8 cellular contexts compared by ENCODE assay signal in the genomic region with DNA sequence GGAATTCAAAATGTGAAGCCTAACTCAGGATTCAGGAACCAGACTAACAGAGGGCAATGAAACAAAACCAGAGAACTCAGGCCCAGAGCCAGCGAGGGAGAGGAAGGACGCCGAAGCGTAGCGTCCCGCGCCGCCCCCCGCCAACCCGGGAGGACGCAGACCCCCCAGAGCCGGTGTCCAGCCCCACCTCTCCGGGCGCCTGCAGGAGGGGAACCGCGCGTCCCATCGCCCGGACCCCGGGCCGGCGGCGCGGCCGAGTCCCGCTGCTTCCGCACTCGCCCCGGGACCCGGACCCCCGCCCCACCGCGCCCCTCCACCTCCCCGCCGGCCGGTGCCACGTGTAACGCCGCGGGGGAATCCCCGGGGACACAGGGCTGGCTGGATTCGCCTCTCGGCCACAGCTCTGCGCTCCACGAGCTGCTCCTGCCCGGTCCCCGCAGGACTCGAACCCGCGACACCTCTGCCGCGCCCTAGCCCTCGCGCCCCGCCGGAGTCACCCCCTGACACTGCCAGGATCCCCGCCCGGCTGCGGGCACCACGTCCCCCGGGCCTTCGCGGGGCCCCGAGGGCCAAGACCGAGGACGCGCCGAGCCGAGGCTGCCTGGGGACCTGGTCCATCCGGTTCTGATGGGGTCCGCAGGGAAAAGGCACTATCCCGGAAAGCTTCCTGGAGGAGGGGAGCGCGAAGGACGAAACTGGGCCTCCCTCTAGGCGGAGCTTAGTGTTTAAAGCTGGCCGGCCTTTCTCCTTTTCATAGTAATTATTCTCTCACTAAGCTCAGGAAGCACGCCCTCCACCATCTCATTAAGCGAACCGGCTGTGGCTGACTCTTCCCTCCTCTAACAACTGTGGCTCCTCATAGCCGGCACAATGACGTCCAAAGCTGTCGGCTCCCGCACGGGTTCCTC. TPM values are rescaled to one million over a fixed set of nuclear protein-coding genes. Genes with fewer than 3 reads are reported as not detected.
DNase-seq lines count a peak whose midpoint lies in the region; ATAC-seq lines count a peak whose summit lies in the region.

No MANE protein-coding gene starts in this region.

- no peak overlapping the region for H3K27ac ChIP-seq in substantia nigra (ENCODE audit: low read depth, low read length, poor library complexity, severe bottlenecking)

- no peaks in the 10 kb centered on the region for H3K36me3 Mint-ChIP-seq in activated CD4-positive, alpha-beta T cell treated with anti-CD3 and anti-CD28 coated beads, Interleukin-2, amount 10 ng/mL, durations not matched to agents 7 days and 5 days (ENCODE audit: low read depth)
- H3K36me3 Mint-ChIP-seq in effector memory CD8-positive, alpha-beta T cell (ENCODE audit: insufficient read depth): no peaks in the 10 kb centered on the region
- H3K36me3 Mint-ChIP-seq in naive thymus-derived CD8-positive, alpha-beta T cell: peaks cover 3 to 10% (median 3%) of the 10 kb centered on the region in 3 donors

- POLR2A ChIA-PET in activated CD4-positive, alpha-beta T cell treated with anti-CD3 and anti-CD28 coated beads, Interleukin-2, amount 10 ng/mL, durations not matched to agents 7 days and 5 days (lab: Charles Lee): no interaction called here
- POLR2A ChIA-PET in naive thymus-derived CD8-positive, alpha-beta T cell (lab: Charles Lee): interaction anchor here (0.6 kb wide), 1 partner anchor 1244 kb away, joined by 3 read pairs; no protein-coding TSS in a partner anchor

- H3K27ac Mint-ChIP-seq in activated CD4-positive, alpha-beta T cell treated with anti-CD3 and anti-CD28 coated beads, Interleukin-2, amount 10 ng/mL, durations not matched to agents 7 days and 5 days: peak overlapping the region; percentile 78
- no peak overlapping the region for H3K27ac Mint-ChIP-seq in effector memory CD8-positive, alpha-beta T cell
- peak overlapping the region in 6 of 10 donors; percentile 43 to 88 (median 62) for H3K27ac Mint-ChIP-seq in naive thymus-derived CD8-positive, alpha-beta T cell

- peaks cover 42% of the 10 kb centered on the region for H3K27me3 Mint-ChIP-seq in activated CD4-positive, alpha-beta T cell treated with anti-CD3 and anti-CD28 coated beads, Interleukin-2, amount 10 ng/mL, durations not matched to agents 7 days and 5 days
- H3K27me3 Mint-ChIP-seq in effector memory CD8-positive, alpha-beta T cell: peaks cover 60 to 62% of the 10 kb centered on the region in 2 donors
- peaks cover 29 to 51% (median 34%) of the 10 kb centered on the region in 5 donors for H3K27me3 Mint-ChIP-seq in naive thymus-derived CD8-positive, alpha-beta T cell

- CTCF ChIA-PET in activated CD4-positive, alpha-beta T cell treated with anti-CD3 and anti-CD28 coated beads, Interleukin-2, amount 10 ng/mL, durations not matched to agents 7 days and 5 days (lab: Charles Lee): interaction anchor here (1.4 kb wide), 1 partner anchor 12 kb away, joined by 3 read pairs; no protein-coding TSS in a partner anchor

- peak; percentile 7 for DNase-seq in activated CD4-positive, alpha-beta T cell treated with anti-CD3 and anti-CD28 coated beads, Interleukin-2, amount 10 ng/mL, durations not matched to agents 7 days and 5 days
- DNase-seq in activated CD4-positive, alpha-beta T cell treated with anti-CD3 and anti-CD28 coated beads for 1 hour: no peak
- DNase-seq in NCI-H2029 (lab: John Stamatoyannopoulos, UW) (peak; percentile 35), NCI-H187 treated with DMSO at 0.1 percent for 48 hours (lab: John Stamatoyannopoulos, UW) (no peak), substantia nigra (lab: John Stamatoyannopoulos, UW) (no peak), hypothalamus (lab: John Stamatoyannopoulos, UW) (no peak)
- DNase-seq in effector memory CD8-positive, alpha-beta T cell: no peak
- peak in 2 of 10 donors; percentile 16 to 28 for DNase-seq in naive thymus-derived CD8-positive, alpha-beta T cell

- H3K9me3 Mint-ChIP-seq in activated CD4-positive, alpha-beta T cell treated with anti-CD3 and anti-CD28 coated beads, Interleukin-2, amount 10 ng/mL, durations not matched to agents 7 days and 5 days: no peaks in the 10 kb centered on the region
- H3K9me3 Mint-ChIP-seq in effector memory CD8-positive, alpha-beta T cell: no peaks in the 10 kb centered on the region
- peaks cover 0 to 4% (median 0%) of the 10 kb centered on the region in 9 donors for H3K9me3 Mint-ChIP-seq in naive thymus-derived CD8-positive, alpha-beta T cell

- H3K4me1 Mint-ChIP-seq in activated CD4-positive, alpha-beta T cell treated with anti-CD3 and anti-CD28 coated beads, Interleukin-2, amount 10 ng/mL, durations not matched to agents 7 days and 5 days: peaks cover 10% of the 10 kb centered on the region
- H3K4me1 Mint-ChIP-seq in effector memory CD8-positive, alpha-beta T cell (ENCODE audit: low read depth in 2 of 2): peaks cover 6 to 8% of the 10 kb centered on the region in 2 donors
- peaks cover 11 to 18% (median 14%) of the 10 kb centered on the region in 4 donors for H3K4me1 Mint-ChIP-seq in naive thymus-derived CD8-positive, alpha-beta T cell

- no peak for ATAC-seq in effector memory CD8-positive, alpha-beta T cell (replicated peaks)
- peak; percentile 74 to 75 for ATAC-seq in naive thymus-derived CD8-positive, alpha-beta T cell

- peak overlapping the region; percentile 64 for H3K4me3 Mint-ChIP-seq in activated CD4-positive, alpha-beta T cell treated with anti-CD3 and anti-CD28 coated beads, Interleukin-2, amount 10 ng/mL, durations not matched to agents 7 days and 5 days
- peak overlapping the region; percentile 62 to 71 for H3K4me3 Mint-ChIP-seq in effector memory CD8-positive, alpha-beta T cell
- peak overlapping the region; percentile 70 to 93 (median 80) for H3K4me3 Mint-ChIP-seq in naive thymus-derived CD8-positive, alpha-beta T cell

RNA-seq across cellular contexts. Expression of a gene that starts 40.4 kb away (rescaled TPM):
- under 1 TPM; 0.64 to 0.73 TPM for total RNA-seq in activated CD4-positive, alpha-beta T cell treated with anti-CD3 and anti-CD28 coated beads, Interleukin-2, amount 10 ng/mL, durations not matched to agents 7 days and 5 days
- not detected for total RNA-seq in naive thymus-derived CD8-positive, alpha-beta T cell
- polyA plus RNA-seq in naive thymus-derived CD8-positive, alpha-beta T cell: under 1 TPM in 2 of 3 donors, not detected in 1; 0.14 to 0.18 TPM

Comparison
In these comparisons a context has a peak if more than half of its experiments do, and no peak if none do; other contexts are left out.
1. DNase-seq: peak in activated CD4-positive, alpha-beta T cell treated with anti-CD3 and anti-CD28 coated beads, Interleukin-2, amount 10 ng/mL, durations not matched to agents 7 days and 5 days (single experiment) and NCI-H2029 (single experiment); none in activated CD4-positive, alpha-beta T cell treated with anti-CD3 and anti-CD28 coated beads for 1 hour (single experiment), effector memory CD8-positive, alpha-beta T cell (0 of 3), NCI-H187 treated with DMSO at 0.1 percent for 48 hours (single experiment), substantia nigra (0 of 49) and hypothalamus (0 of 51).
2. H3K27ac Mint-ChIP-seq: peak in activated CD4-positive, alpha-beta T cell treated with anti-CD3 and anti-CD28 coated beads, Interleukin-2, amount 10 ng/mL, durations not matched to agents 7 days and 5 days (single experiment) and naive thymus-derived CD8-positive, alpha-beta T cell (6 of 10); none in effector memory CD8-positive, alpha-beta T cell (0 of 2).
3. Peak in every context shown above with its lines, with median percentiles within 50 percentile points of each other: H3K4me3 Mint-ChIP-seq.